1 cellular context compared by ENCODE assay signal in the genomic region with DNA sequence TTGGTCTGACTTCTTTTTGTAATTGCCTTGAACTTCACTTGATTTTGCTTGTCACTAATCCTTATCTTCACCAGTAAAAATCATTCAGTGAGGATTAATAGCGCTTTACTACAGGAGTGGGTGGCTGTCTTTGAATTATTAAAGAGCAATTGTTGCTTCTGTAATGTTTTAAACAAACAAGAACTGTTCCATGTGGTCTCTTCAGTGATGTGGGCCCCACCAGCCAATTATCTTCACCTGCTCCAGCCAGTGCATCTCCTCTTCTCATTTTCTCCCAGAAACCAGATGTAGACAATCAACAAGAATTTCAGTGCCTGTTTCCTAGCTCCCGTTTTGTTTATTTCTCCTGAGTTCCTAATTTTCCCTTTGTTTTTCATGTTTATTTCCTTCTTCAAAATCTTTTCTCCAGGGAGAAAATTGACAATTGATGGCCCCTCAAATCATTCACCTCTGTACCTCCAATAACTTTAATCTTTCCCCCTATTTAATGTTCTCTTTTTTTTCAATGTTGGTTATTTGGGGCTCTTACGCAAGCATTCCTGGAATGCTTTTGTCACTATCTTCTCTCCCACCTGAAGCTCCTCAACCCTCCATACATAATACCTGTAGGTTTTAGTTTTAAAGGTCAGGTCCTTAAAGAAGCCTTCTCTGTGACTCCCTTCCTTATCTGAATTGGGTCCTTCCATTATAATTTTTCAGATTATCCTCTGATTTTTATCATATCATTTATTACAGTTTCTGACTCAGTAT.
TF ChIP-seq lines count a peak whose summit lies in the region.

No MANE protein-coding gene starts in this region.

TF ChIP-seq in IMR-90, 13 proteins besides CTCF, POLR2A, EP300 and RAD21 (continued from another document):
- TF ChIP-seq, protein P1, sequence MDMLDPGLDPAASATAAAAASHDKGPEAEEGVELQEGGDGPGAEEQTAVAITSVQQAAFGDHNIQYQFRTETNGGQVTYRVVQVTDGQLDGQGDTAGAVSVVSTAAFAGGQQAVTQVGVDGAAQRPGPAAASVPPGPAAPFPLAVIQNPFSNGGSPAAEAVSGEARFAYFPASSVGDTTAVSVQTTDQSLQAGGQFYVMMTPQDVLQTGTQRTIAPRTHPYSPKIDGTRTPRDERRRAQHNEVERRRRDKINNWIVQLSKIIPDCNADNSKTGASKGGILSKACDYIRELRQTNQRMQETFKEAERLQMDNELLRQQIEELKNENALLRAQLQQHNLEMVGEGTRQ (IDR thresholded peaks at IDR 0.05; ENCODE audit: low read depth, low read length) = no peak
